In genomic region chr4:104462647-104463046, GRCh38 we compare ENCODE assay signal across 39 cellular contexts. TPM values are rescaled to one million over a fixed set of nuclear protein-coding genes. Genes with fewer than 3 reads are reported as not detected.
"Had no signal": no experiment of that assay in that cellular context is flagged by ENCODE, and none has a peak within 500 bp of the region (broad histone marks: within the 10 kb centered on the region; RNA-seq: fewer than 3 reads in every experiment).

No MANE protein-coding gene starts in this region.

- H3K27me3 Mint-ChIP-seq: activated CD4-positive, alpha-beta memory T cell treated with anti-CD3 and anti-CD28 coated beads, Interleukin-2, amount 10 ng/mL, durations not matched to agents 7 days and 5 days; activated CD4-positive, alpha-beta T cell treated with anti-CD3 and anti-CD28 coated beads for 36 hours; activated CD4-positive, alpha-beta T cell treated with anti-CD3 and anti-CD28 coated beads, Interleukin-2, amount 10 ng/mL, durations not matched to agents 7 days and 5 days had no signal

- H3K9me3 ChIP-seq: adrenal gland, body of pancreas, breast epithelium had no signal

- H3K36me3 ChIP-seq: adrenal gland, brain microvascular endothelial cell, breast epithelium, WERI-Rb-1 had no signal

- H3K9me3 Mint-ChIP-seq: activated CD4-positive, alpha-beta memory T cell treated with anti-CD3 and anti-CD28 coated beads, Interleukin-2, amount 10 ng/mL, durations not matched to agents 7 days and 5 days; activated naive CD4-positive, alpha-beta T cell treated with anti-CD3 and anti-CD28 coated beads for 36 hours; activated naive CD8-positive, alpha-beta T cell treated with anti-CD3 and anti-CD28 coated beads for 36 hours; activated T-cell treated with anti-CD3 and anti-CD28 coated beads, Interleukin-2, amount 50 U/mL, for 72 hours; activated T-helper 1 cell treated with anti-CD3 and anti-CD28 coated beads, Interleukin-12 subunit alpha, Interleukin-12 subunit beta, Interleukin-2, Interleukin-4 antibody, amounts not matched to agents 30 ng/mL and 10 ng/mL and 1 ng/mL, durations not matched to agents 14 hours and 24 hours and 36 hours; activated T-helper 17 cell treated with anti-CD3 and anti-CD28 coated beads, Interleukin-2, amount 50 U/mL, for 72 hours; T-helper 1 cell treated with Interleukin-12 subunit alpha and Interleukin-12 subunit beta and Interleukin-4 antibody, amounts not matched to agents 30 μg/mL and 1 μg/mL, for 36 hours; T-helper 2 cell treated with Interferon-gamma antibody and Interleukin-4, amounts not matched to agents 5 μg/mL and 100 μg/mL, for 36 hours; WTC11 had no signal

- H3K36me3 Mint-ChIP-seq: activated naive CD4-positive, alpha-beta T cell treated with anti-CD3 and anti-CD28 coated beads, Interleukin-2, amount 50 U/mL, for 72 hours; activated naive CD8-positive, alpha-beta T cell treated with anti-CD3 and anti-CD28 coated beads for 36 hours; WTC11 had no signal

- FAIRE-seq: astrocyte had no signal

- DNase-seq: activated CD4-positive, alpha-beta memory T cell treated with anti-CD3 and anti-CD28 coated beads, Interleukin-2, amount 10 ng/mL, durations not matched to agents 7 days and 5 days; activated CD4-positive, alpha-beta T cell treated with anti-CD3 and anti-CD28 coated beads for 1 hour; activated CD4-positive, alpha-beta T cell treated with anti-CD3 and anti-CD28 coated beads for 36 hours; activated CD4-positive, alpha-beta T cell treated with anti-CD3 and anti-CD28 coated beads for 48 hours; activated CD4-positive, alpha-beta T cell treated with anti-CD3 and anti-CD28 coated beads, Interleukin-2, amount 10 ng/mL, durations not matched to agents 7 days and 5 days; activated CD4-positive, alpha-beta T cell treated with anti-CD3 and anti-CD28 coated beads, Interleukin-2, amount 50 U/mL, for 48 hours; activated CD4-positive, CD25-positive, alpha-beta regulatory T cell; activated CD8-positive, alpha-beta memory T cell treated with anti-CD3 and anti-CD28 coated beads for 24 hours; activated CD8-positive, alpha-beta memory T cell treated with anti-CD3 and anti-CD28 coated beads, Interleukin-2, amount 50 U/mL, for 4 hours; activated CD8-positive, alpha-beta T cell treated with anti-CD3 and anti-CD28 coated beads, Interleukin-2, amount 10 ng/mL, durations not matched to agents 7 days and 5 days; activated effector memory CD4-positive, alpha-beta T cell treated with anti-CD3 and anti-CD28 coated beads, Interleukin-2, amount 50 U/mL, for 16 hours; activated gamma-delta T cell treated with Interleukin-2 at 50 U/mL for 16 hours; activated naive CD4-positive, alpha-beta T cell; activated naive CD4-positive, alpha-beta T cell treated with anti-CD3 and anti-CD28 coated beads for 36 hours; activated naive CD4-positive, alpha-beta T cell treated with anti-CD3 and anti-CD28 coated beads, Interleukin-2, amount 50 U/mL, for 16 hours; activated naive CD8-positive, alpha-beta T cell treated with anti-CD3 and anti-CD28 coated beads for 36 hours; activated T-cell treated with anti-CD3 and anti-CD28 coated beads for 4 hours; activated T-cell treated with anti-CD3 and anti-CD28 coated beads, Interleukin-2, amount 50 U/mL, for 1 hour; activated T-cell treated with anti-CD3 and anti-CD28 coated beads, Interleukin-2, amount 50 U/mL, for 4 hours; activated T-cell treated with anti-CD3 and anti-CD28 coated beads, Interleukin-2, amount 50 U/mL, for 72 hours; adrenal gland; amniotic stem cell; aorta; body of pancreas; brain microvascular endothelial cell; central memory CD4-positive, alpha-beta T cell; T-helper 1 cell; T-helper 2 cell; T-helper 9 cell; WERI-Rb-1 had no signal

- H3K27ac ChIP-seq: adrenal gland, body of pancreas, brain microvascular endothelial cell, breast epithelium, WERI-Rb-1 had no signal

- H3K4me1 ChIP-seq: adrenal gland, breast epithelium had no signal

- H3K27me3 ChIP-seq: adrenal gland, body of pancreas, brain microvascular endothelial cell, breast epithelium had no signal

- H3K27ac Mint-ChIP-seq: activated CD4-positive, alpha-beta memory T cell treated with anti-CD3 and anti-CD28 coated beads, Interleukin-2, amount 10 ng/mL, durations not matched to agents 7 days and 5 days; activated CD4-positive, alpha-beta T cell treated with anti-CD3 and anti-CD28 coated beads for 36 hours; activated CD4-positive, alpha-beta T cell treated with anti-CD3 and anti-CD28 coated beads, Interleukin-2, amount 10 ng/mL, durations not matched to agents 7 days and 5 days; activated CD8-positive, alpha-beta T cell treated with anti-CD3 and anti-CD28 coated beads, Interleukin-2, amount 10 ng/mL, durations not matched to agents 7 days and 5 days; activated naive CD4-positive, alpha-beta T cell treated with anti-CD3 and anti-CD28 coated beads for 36 hours; activated naive CD4-positive, alpha-beta T cell treated with anti-CD3 and anti-CD28 coated beads, Interleukin-2, amount 50 U/mL, for 72 hours; activated naive CD8-positive, alpha-beta T cell treated with anti-CD3 and anti-CD28 coated beads for 36 hours; activated T-cell treated with anti-CD3 and anti-CD28 coated beads, Interleukin-2, amount 50 U/mL, for 72 hours; activated T-helper 1 cell treated with anti-CD3 and anti-CD28 coated beads, Interleukin-12 subunit alpha, Interleukin-12 subunit beta, Interleukin-2, Interleukin-4 antibody, amounts not matched to agents 30 ng/mL and 10 ng/mL and 1 ng/mL, durations not matched to agents 14 hours and 24 hours and 36 hours; activated T-helper 17 cell treated with anti-CD3 and anti-CD28 coated beads, Interleukin-2, amount 50 U/mL, for 72 hours; T-helper 1 cell treated with Interleukin-12 subunit alpha and Interleukin-12 subunit beta and Interleukin-4 antibody, amounts not matched to agents 30 μg/mL and 1 μg/mL, for 36 hours; T-helper 2 cell treated with Interferon-gamma antibody and Interleukin-4, amounts not matched to agents 5 μg/mL and 100 μg/mL, for 36 hours; WTC11 had no signal

- H3K4me3 ChIP-seq: adrenal gland, body of pancreas, breast epithelium had no signal

- H3K4me1 Mint-ChIP-seq: activated CD4-positive, alpha-beta memory T cell treated with anti-CD3 and anti-CD28 coated beads, Interleukin-2, amount 10 ng/mL, durations not matched to agents 7 days and 5 days; activated CD4-positive, alpha-beta T cell treated with anti-CD3 and anti-CD28 coated beads for 36 hours; activated CD4-positive, alpha-beta T cell treated with anti-CD3 and anti-CD28 coated beads, Interleukin-2, amount 10 ng/mL, durations not matched to agents 7 days and 5 days; activated naive CD8-positive, alpha-beta T cell treated with anti-CD3 and anti-CD28 coated beads for 36 hours; activated T-helper 17 cell treated with anti-CD3 and anti-CD28 coated beads, Interleukin-2, amount 50 U/mL, for 72 hours had no signal

- ATAC-seq: activated CD4-positive, alpha-beta T cell treated with anti-CD3 and anti-CD28 coated beads for 36 hours; activated CD4-positive, CD25-positive, alpha-beta regulatory T cell treated with anti-CD3 and anti-CD28 coated beads, Interleukin-2, amount 50 U/mL, for 24 hours; activated CD8-positive, alpha-beta T cell treated with anti-CD3 and anti-CD28 coated beads, Interleukin-2, amount 10 ng/mL, durations not matched to agents 7 days and 5 days; activated naive CD4-positive, alpha-beta T cell treated with anti-CD3 and anti-CD28 coated beads, Interleukin-2, amount 50 U/mL, for 72 hours; activated T-cell treated with anti-CD3 and anti-CD28 coated beads, Interleukin-2, amount 50 U/mL, for 4 hours; activated T-cell treated with anti-CD3 and anti-CD28 coated beads, Interleukin-2, amount 50 U/mL, for 72 hours; activated T-helper 17 cell treated with anti-CD3 and anti-CD28 coated beads, Interleukin-2, amount 50 U/mL, for 72 hours; body of pancreas; WTC11 had no signal

- H3K4me3 Mint-ChIP-seq: activated CD4-positive, alpha-beta memory T cell treated with anti-CD3 and anti-CD28 coated beads, Interleukin-2, amount 10 ng/mL, durations not matched to agents 7 days and 5 days; activated CD4-positive, alpha-beta T cell treated with anti-CD3 and anti-CD28 coated beads for 36 hours; activated CD4-positive, alpha-beta T cell treated with anti-CD3 and anti-CD28 coated beads, Interleukin-2, amount 10 ng/mL, durations not matched to agents 7 days and 5 days; activated CD8-positive, alpha-beta T cell treated with anti-CD3 and anti-CD28 coated beads, Interleukin-2, amount 10 ng/mL, durations not matched to agents 7 days and 5 days; activated naive CD4-positive, alpha-beta T cell treated with anti-CD3 and anti-CD28 coated beads for 36 hours; activated naive CD8-positive, alpha-beta T cell treated with anti-CD3 and anti-CD28 coated beads for 36 hours; activated T-cell treated with anti-CD3 and anti-CD28 coated beads, Interleukin-2, amount 50 U/mL, for 4 hours; activated T-cell treated with anti-CD3 and anti-CD28 coated beads, Interleukin-2, amount 50 U/mL, for 72 hours; activated T-helper 1 cell treated with anti-CD3 and anti-CD28 coated beads, Interleukin-12 subunit alpha, Interleukin-12 subunit beta, Interleukin-2, Interleukin-4 antibody, amounts not matched to agents 30 ng/mL and 10 ng/mL and 1 ng/mL, durations not matched to agents 14 hours and 24 hours and 36 hours; activated T-helper 17 cell treated with anti-CD3 and anti-CD28 coated beads, Interleukin-2, amount 50 U/mL, for 72 hours; T-helper 1 cell treated with Interleukin-12 subunit alpha and Interleukin-12 subunit beta and Interleukin-4 antibody, amounts not matched to agents 30 μg/mL and 1 μg/mL, for 36 hours; T-helper 2 cell treated with Interferon-gamma antibody and Interleukin-4, amounts not matched to agents 5 μg/mL and 100 μg/mL, for 36 hours; WTC11 had no signal

RNA-seq across cellular contexts. Expression of gene CXXC4, which starts 32.0 kb away (rescaled TPM):
- total RNA-seq: activated CD4-positive, alpha-beta memory T cell treated with anti-CD3 and anti-CD28 coated beads, Interleukin-2, amount 10 ng/mL, durations not matched to agents 7 days and 5 days; activated CD4-positive, alpha-beta T cell treated with anti-CD3 and anti-CD28 coated beads for 36 hours; activated CD4-positive, alpha-beta T cell treated with anti-CD3 and anti-CD28 coated beads, Interleukin-2, amount 10 ng/mL, durations not matched to agents 7 days and 5 days; activated CD8-positive, alpha-beta T cell treated with anti-CD3 and anti-CD28 coated beads, Interleukin-2, amount 10 ng/mL, durations not matched to agents 7 days and 5 days; activated naive CD4-positive, alpha-beta T cell treated with anti-CD3 and anti-CD28 coated beads for 36 hours; activated naive CD4-positive, alpha-beta T cell treated with anti-CD3 and anti-CD28 coated beads, Interleukin-2, amount 50 U/mL, for 72 hours; activated T-helper 1 cell treated with anti-CD3 and anti-CD28 coated beads, Interleukin-12 subunit alpha, Interleukin-12 subunit beta, Interleukin-2, Interleukin-4 antibody, amounts not matched to agents 30 ng/mL and 10 ng/mL and 1 ng/mL, durations not matched to agents 14 hours and 24 hours and 36 hours; activated T-helper 17 cell treated with anti-CD3 and anti-CD28 coated beads, Interleukin-2, amount 50 U/mL, for 72 hours had no signal
